In genomic region chr10:96133135-96133534, GRCh38 we compare ENCODE assay signal across 1 cellular context.
TF ChIP-seq lines count a peak whose summit lies in the region.

No MANE protein-coding gene starts in this region.

TF ChIP-seq in IMR-90, 13 proteins besides CTCF, POLR2A, EP300 and RAD21:
- TF ChIP-seq SMC3 (IDR thresholded peaks at IDR 0.05; ENCODE audit: low read depth, low read length) = no peak
- 0 out of 2 replicates have a peak, but pooled peaks have one; percentile 26 for TF ChIP-seq FOS (IDR thresholded peaks at IDR 0.05; ENCODE audit: low read depth, low read length)
TF ChIP-seq in IMR-90: peak in this region for 1.
